In the genomic region with DNA sequence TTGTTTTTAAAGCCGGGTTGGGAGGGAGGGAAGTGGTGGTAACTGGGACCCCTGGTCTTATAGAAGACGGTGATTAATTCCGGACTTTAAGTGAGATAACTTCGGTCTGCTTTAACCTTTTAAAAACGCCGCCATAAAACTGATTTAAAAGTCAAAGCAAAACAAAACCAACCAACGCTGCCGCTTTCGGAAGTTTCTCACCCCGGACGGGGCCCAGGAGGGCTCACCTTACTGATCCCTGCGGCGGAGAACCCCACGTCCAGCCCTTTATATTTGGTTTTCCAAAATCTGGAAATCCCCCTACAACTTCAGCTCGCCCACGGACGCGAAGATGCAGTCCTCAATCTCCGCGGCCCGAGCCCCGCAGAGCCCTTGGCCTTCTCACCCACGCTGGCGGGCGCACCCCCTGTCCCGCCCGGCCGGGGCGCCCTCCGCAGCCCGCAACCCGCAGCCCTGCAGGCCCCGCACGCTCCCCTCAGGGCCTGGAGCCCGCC, we compare ENCODE assay signal across 8 cellular contexts. TPM values are rescaled to one million over a fixed set of nuclear protein-coding genes. Genes with fewer than 3 reads are reported as not detected.
DNase-seq lines count a peak whose midpoint lies in the region; ATAC-seq, FAIRE-seq and TF ChIP-seq lines count a peak whose summit lies in the region.

No MANE protein-coding gene starts in this region.

- no peaks in the 10 kb centered on the region for H3K27me3 Mint-ChIP-seq in activated naive CD8-positive, alpha-beta T cell treated with anti-CD3 and anti-CD28 coated beads for 36 hours

- peaks cover 1% of the 10 kb centered on the region for H3K9me3 Mint-ChIP-seq in activated naive CD8-positive, alpha-beta T cell treated with anti-CD3 and anti-CD28 coated beads for 36 hours

- H3K36me3 ChIP-seq in KOPT-K1 (ENCODE audit: insufficient read depth, low read length): no peaks in the 10 kb centered on the region

- peak overlapping the region; percentile 89 for H3K4me3 ChIP-seq in iPS-18c (ENCODE audit: insufficient read depth, low read depth, low read length)

- peak overlapping the region; percentile 60 for H3K27ac ChIP-seq in KOPT-K1 (ENCODE audit: low read depth, low read length, poor library complexity, severe bottlenecking)

- peak; percentile 13 for FAIRE-seq in GM12891 (lab: Jason Lieb, UNC)

- TF ChIP-seq POLR2A in GM12891 (IDR thresholded peaks at IDR 0.05; ENCODE audit: low read depth, low read length): no peak

- peaks cover 30% of the 10 kb centered on the region for H3K4me1 Mint-ChIP-seq in activated naive CD8-positive, alpha-beta T cell treated with anti-CD3 and anti-CD28 coated beads for 36 hours

- H3K9me3 ChIP-seq in KOPT-K1 (ENCODE audit: insufficient read depth, low read length, poor library complexity, severe bottlenecking): no peaks in the 10 kb centered on the region
- no peaks in the 10 kb centered on the region for H3K9me3 ChIP-seq in iPS-18c (ENCODE audit: control insufficient read depth, insufficient read depth, low read length)

- peak overlapping the region; percentile 84 for H3K4me3 Mint-ChIP-seq in activated naive CD8-positive, alpha-beta T cell treated with anti-CD3 and anti-CD28 coated beads for 36 hours

- H3K36me3 Mint-ChIP-seq in activated naive CD8-positive, alpha-beta T cell treated with anti-CD3 and anti-CD28 coated beads for 36 hours: peaks cover 2% of the 10 kb centered on the region

- peak; percentile 59 for ATAC-seq in GM21786 (IDR thresholded peaks at IDR 0.05; ENCODE audit: unreplicated experiment)

- DNase-seq in GM12891 (ENCODE audit: insufficient read length, low spot score) (no peak), NCI-H128 (lab: John Stamatoyannopoulos, UW; ENCODE audit: unreplicated experiment) (no peak), NCI-H2029 (lab: John Stamatoyannopoulos, UW) (no peak)
- DNase-seq in activated naive CD8-positive, alpha-beta T cell treated with anti-CD3 and anti-CD28 coated beads for 36 hours: peak; percentile 68
- peak; percentile 7 to 33 for DNase-seq in stimulated activated CD4-positive, alpha-beta T cell treated with anti-CD3 and anti-CD28 coated beads, Interleukin-15, amount 100 ng/mL, for 1 hour (ENCODE audit: low read depth in 1 of 2, low spot score in 1 of 2)

- peak overlapping the region; percentile 73 for H3K27ac Mint-ChIP-seq in activated naive CD8-positive, alpha-beta T cell treated with anti-CD3 and anti-CD28 coated beads for 36 hours

TF ChIP-seq in GM12891, 5 proteins besides CTCF, POLR2A, EP300 and RAD21:
- TF ChIP-seq SPI1 (IDR thresholded peaks at IDR 0.05; ENCODE audit: low read depth, low read length) (no peak), TAF1 (IDR thresholded peaks at IDR 0.05; ENCODE audit: low read depth, low read length) (no peak), POLR2AphosphoS5 (IDR thresholded peaks at IDR 0.05; ENCODE audit: low read depth, low read length) (no peak), PAX5 (IDR thresholded peaks at IDR 0.05; ENCODE audit: insufficient read depth, low read length, severe bottlenecking) (no peak), POU2F2 (IDR thresholded peaks at IDR 0.05; ENCODE audit: low read depth, low read length) (no peak)
TF ChIP-seq in GM12891: peak in this region for 0.

RNA-seq across cellular contexts. Expression of a gene that starts 0.4 kb away (rescaled TPM):
- 12.2 TPM for polyA plus RNA-seq in GM12891 (2012; ENCODE audit: low read depth, missing spikeins)
- total RNA-seq in activated naive CD8-positive, alpha-beta T cell treated with anti-CD3 and anti-CD28 coated beads for 36 hours: 10 to 100 TPM; 26.2 to 27.2 TPM

RNA-seq across cellular contexts. Expression of a gene that starts 29.6 kb away (rescaled TPM):
- polyA plus RNA-seq in GM12891 (2012; ENCODE audit: low read depth, missing spikeins): not detected
- total RNA-seq in activated naive CD8-positive, alpha-beta T cell treated with anti-CD3 and anti-CD28 coated beads for 36 hours: not detected

Comparison
In these comparisons a context has a peak if more than half of its experiments do, and no peak if none do; other contexts are left out.
1. DNase-seq: peak in activated naive CD8-positive, alpha-beta T cell treated with anti-CD3 and anti-CD28 coated beads for 36 hours (single experiment) and stimulated activated CD4-positive, alpha-beta T cell treated with anti-CD3 and anti-CD28 coated beads, Interleukin-15, amount 100 ng/mL, for 1 hour (2 of 2); none in GM12891 (single experiment), NCI-H128 (single experiment) and NCI-H2029 (single experiment).